Comparison of ENCODE assay signal across 1 cellular context in the genomic region with DNA sequence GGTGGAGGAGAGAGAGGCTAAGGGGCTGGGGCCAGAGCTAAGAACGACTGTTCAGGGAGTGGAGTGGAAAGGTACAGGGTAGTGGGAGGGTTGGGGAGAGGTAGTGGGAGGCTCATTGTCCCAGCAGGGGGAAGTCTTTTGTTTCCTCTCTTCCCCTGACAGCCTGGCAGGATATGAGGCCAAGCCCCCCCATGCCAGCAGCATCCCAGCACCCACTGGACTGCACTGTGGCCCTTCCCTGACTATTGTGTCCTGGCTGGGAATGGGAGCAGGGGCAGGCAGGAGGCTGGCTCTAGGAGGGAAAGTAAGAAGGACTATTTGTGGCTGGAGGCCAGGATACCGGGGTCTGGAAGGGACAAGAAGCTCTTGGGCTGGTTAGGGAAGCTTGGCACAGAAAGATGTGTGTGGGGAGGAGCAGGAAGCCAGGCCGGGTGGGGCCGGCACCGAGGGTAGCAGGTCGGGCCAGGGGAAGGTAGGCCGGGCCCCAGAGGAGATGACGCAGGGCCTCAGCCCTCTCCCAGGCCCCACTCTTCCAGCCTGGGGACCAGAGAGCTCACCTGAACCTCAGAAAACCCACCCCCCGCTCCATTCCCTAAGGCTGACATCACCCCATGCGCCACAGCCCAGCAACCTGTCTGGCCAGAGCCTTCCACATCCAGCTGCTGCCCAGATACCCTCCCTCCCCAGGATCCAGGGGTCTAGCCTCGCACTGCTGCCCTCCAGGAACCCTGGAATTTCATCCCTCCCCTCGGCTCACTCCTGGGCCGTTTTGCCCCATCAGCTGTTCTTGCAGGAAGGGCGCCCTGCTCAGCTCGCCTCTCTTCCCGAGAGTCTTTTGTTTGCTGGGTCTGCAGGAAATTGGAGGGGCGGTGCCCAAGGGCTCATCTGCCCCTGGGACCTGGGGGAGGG.
TF ChIP-seq lines count a peak whose summit lies in the region.

No MANE protein-coding gene starts in this region.

TF ChIP-seq in HepG2, 621 proteins besides CTCF, POLR2A, EP300 and RAD21 (continued from another document and continues in another):
- TF ChIP-seq, protein P1, sequence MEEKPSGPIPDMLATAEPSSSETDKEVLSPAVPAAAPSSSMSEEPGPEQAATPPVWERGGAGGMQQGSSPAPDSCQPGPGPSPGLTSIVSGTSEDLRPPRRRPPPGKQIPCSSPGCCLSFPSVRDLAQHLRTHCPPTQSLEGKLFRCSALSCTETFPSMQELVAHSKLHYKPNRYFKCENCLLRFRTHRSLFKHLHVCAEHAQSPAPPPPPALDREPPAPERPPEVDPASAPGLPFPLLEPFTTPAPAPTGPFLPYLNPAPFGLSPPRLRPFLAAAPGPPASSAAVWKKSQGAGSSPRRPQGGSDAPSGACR (CRISPR knock-in tag; IDR thresholded peaks at IDR 0.05): no peak
- TF ChIP-seq TAF15 (IDR thresholded peaks at IDR 0.05; ENCODE audit: low read depth, low read length, poor library complexity, severe bottlenecking) (no peak), KMT2B (CRISPR knock-in tag; IDR thresholded peaks at IDR 0.05) (no peak), TCF7 (IDR thresholded peaks at IDR 0.05; ENCODE audit: low read depth) (no peak), KAT8 (CRISPR knock-in tag; IDR thresholded peaks at IDR 0.05) (no peak), ZNF331 (CRISPR knock-in tag; IDR thresholded peaks at IDR 0.05) (no peak), SIX1 (CRISPR knock-in tag; IDR thresholded peaks at IDR 0.05; ENCODE audit: borderline replicate concordance) (no peak), MIXL1 (CRISPR knock-in tag; IDR thresholded peaks at IDR 0.05) (no peak), TCF12 (IDR thresholded peaks at IDR 0.05) (no peak), TCF12 (CRISPR knock-in tag; IDR thresholded peaks at IDR 0.05) (no peak), JUN (CRISPR knock-in tag; IDR thresholded peaks at IDR 0.05) (0 out of 2 replicates have a peak, but pooled peaks have one; percentile 55), RELA (CRISPR knock-in tag; IDR thresholded peaks at IDR 0.05) (no peak), NFKB2 (CRISPR knock-in tag; IDR thresholded peaks at IDR 0.05; ENCODE audit: borderline replicate concordance) (no peak), NRL (CRISPR knock-in tag; IDR thresholded peaks at IDR 0.05; ENCODE audit: borderline replicate concordance) (peak; percentile 28; the same call in 1 of the 2 replicates), EHMT2 (IDR thresholded peaks at IDR 0.05; ENCODE audit: borderline replicate concordance, low read depth, low read length) (no peak), CHCHD3 (CRISPR knock-in tag; IDR thresholded peaks at IDR 0.05) (no peak), ATF1 (CRISPR knock-in tag; IDR thresholded peaks at IDR 0.05) (no peak), ZNF557 (CRISPR knock-in tag; IDR thresholded peaks at IDR 0.05) (no peak), NFE2L1 (CRISPR knock-in tag; IDR thresholded peaks at IDR 0.05; ENCODE audit: borderline replicate concordance) (no peak), ZNF713 (CRISPR knock-in tag; IDR thresholded peaks at IDR 0.05) (no peak), ZNF550 (CRISPR knock-in tag; IDR thresholded peaks at IDR 0.05; ENCODE audit: borderline replicate concordance) (no peak), SALL1 (CRISPR knock-in tag; IDR thresholded peaks at IDR 0.05) (no peak), ZNF589 (CRISPR knock-in tag; conservative IDR thresholded peaks at IDR 0.05) (no peak), MED8 (CRISPR knock-in tag; IDR thresholded peaks at IDR 0.05; ENCODE audit: insufficient replicate concordance) (peak; percentile 37), ZBTB7A (CRISPR knock-in tag; IDR thresholded peaks at IDR 0.05) (no peak), ZNF678 (CRISPR knock-in tag; IDR thresholded peaks at IDR 0.05) (no peak), EZH2 (conservative IDR thresholded peaks at IDR 0.05; ENCODE audit: low read depth, low read length) (no peak), IRX3 (CRISPR knock-in tag; IDR thresholded peaks at IDR 0.05; ENCODE audit: borderline replicate concordance, low read depth) (no peak), ZBTB42 (CRISPR knock-in tag; IDR thresholded peaks at IDR 0.05) (no peak), MAFK (conservative IDR thresholded peaks at IDR 0.05 in 1 of 2, IDR thresholded peaks at IDR 0.05 in 1 of 2; ENCODE audit: low read length in 2 of 2) (peak; percentile 67 to 77), DNMT1 (CRISPR knock-in tag; IDR thresholded peaks at IDR 0.05) (no peak), MAFF (IDR thresholded peaks at IDR 0.05; ENCODE audit: low read depth, low read length) (peak; percentile 43), NPAS2 (CRISPR knock-in tag; IDR thresholded peaks at IDR 0.05; ENCODE audit: borderline replicate concordance) (no peak), CAMTA2 (CRISPR knock-in tag; IDR thresholded peaks at IDR 0.05; ENCODE audit: borderline replicate concordance) (no peak), ZNF572 (CRISPR knock-in tag; IDR thresholded peaks at IDR 0.05) (no peak), ZNF775 (CRISPR knock-in tag; IDR thresholded peaks at IDR 0.05; ENCODE audit: borderline replicate concordance) (no peak), RFXAP (CRISPR knock-in tag; IDR thresholded peaks at IDR 0.05; ENCODE audit: borderline replicate concordance) (no peak)
- TF ChIP-seq, protein P2, sequence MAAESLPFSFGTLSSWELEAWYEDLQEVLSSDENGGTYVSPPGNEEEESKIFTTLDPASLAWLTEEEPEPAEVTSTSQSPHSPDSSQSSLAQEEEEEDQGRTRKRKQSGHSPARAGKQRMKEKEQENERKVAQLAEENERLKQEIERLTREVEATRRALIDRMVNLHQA (CRISPR knock-in tag; IDR thresholded peaks at IDR 0.05): no peak
- TF ChIP-seq, protein P3, sequence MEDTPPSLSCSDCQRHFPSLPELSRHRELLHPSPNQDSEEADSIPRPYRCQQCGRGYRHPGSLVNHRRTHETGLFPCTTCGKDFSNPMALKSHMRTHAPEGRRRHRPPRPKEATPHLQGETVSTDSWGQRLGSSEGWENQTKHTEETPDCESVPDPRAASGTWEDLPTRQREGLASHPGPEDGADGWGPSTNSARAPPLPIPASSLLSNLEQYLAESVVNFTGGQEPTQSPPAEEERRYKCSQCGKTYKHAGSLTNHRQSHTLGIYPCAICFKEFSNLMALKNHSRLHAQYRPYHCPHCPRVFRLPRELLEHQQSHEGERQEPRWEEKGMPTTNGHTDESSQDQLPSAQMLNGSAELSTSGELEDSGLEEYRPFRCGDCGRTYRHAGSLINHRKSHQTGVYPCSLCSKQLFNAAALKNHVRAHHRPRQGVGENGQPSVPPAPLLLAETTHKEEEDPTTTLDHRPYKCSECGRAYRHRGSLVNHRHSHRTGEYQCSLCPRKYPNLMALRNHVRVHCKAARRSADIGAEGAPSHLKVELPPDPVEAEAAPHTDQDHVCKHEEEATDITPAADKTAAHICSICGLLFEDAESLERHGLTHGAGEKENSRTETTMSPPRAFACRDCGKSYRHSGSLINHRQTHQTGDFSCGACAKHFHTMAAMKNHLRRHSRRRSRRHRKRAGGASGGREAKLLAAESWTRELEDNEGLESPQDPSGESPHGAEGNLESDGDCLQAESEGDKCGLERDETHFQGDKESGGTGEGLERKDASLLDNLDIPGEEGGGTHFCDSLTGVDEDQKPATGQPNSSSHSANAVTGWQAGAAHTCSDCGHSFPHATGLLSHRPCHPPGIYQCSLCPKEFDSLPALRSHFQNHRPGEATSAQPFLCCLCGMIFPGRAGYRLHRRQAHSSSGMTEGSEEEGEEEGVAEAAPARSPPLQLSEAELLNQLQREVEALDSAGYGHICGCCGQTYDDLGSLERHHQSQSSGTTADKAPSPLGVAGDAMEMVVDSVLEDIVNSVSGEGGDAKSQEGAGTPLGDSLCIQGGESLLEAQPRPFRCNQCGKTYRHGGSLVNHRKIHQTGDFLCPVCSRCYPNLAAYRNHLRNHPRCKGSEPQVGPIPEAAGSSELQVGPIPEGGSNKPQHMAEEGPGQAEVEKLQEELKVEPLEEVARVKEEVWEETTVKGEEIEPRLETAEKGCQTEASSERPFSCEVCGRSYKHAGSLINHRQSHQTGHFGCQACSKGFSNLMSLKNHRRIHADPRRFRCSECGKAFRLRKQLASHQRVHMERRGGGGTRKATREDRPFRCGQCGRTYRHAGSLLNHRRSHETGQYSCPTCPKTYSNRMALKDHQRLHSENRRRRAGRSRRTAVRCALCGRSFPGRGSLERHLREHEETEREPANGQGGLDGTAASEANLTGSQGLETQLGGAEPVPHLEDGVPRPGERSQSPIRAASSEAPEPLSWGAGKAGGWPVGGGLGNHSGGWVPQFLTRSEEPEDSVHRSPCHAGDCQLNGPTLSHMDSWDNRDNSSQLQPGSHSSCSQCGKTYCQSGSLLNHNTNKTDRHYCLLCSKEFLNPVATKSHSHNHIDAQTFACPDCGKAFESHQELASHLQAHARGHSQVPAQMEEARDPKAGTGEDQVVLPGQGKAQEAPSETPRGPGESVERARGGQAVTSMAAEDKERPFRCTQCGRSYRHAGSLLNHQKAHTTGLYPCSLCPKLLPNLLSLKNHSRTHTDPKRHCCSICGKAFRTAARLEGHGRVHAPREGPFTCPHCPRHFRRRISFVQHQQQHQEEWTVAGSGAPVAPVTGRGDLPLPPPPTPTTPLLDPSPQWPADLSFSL (CRISPR knock-in tag; IDR thresholded peaks at IDR 0.05): no peak
- TF ChIP-seq, protein P4, sequence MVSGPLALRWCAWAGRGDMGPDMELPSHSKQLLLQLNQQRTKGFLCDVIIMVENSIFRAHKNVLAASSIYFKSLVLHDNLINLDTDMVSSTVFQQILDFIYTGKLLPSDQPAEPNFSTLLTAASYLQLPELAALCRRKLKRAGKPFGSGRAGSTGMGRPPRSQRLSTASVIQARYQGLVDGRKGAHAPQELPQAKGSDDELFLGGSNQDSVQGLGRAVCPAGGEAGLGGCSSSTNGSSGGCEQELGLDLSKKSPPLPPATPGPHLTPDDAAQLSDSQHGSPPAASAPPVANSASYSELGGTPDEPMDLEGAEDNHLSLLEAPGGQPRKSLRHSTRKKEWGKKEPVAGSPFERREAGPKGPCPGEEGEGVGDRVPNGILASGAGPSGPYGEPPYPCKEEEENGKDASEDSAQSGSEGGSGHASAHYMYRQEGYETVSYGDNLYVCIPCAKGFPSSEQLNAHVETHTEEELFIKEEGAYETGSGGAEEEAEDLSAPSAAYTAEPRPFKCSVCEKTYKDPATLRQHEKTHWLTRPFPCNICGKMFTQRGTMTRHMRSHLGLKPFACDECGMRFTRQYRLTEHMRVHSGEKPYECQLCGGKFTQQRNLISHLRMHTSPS (CRISPR knock-in tag; IDR thresholded peaks at IDR 0.05; ENCODE audit: low read depth): 0 out of 2 replicates have a peak, but pooled peaks have one; percentile 24
- TF ChIP-seq, protein P5, sequence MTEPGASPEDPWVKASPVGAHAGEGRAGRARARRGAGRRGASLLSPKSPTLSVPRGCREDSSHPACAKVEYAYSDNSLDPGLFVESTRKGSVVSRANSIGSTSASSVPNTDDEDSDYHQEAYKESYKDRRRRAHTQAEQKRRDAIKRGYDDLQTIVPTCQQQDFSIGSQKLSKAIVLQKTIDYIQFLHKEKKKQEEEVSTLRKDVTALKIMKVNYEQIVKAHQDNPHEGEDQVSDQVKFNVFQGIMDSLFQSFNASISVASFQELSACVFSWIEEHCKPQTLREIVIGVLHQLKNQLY (CRISPR knock-in tag; IDR thresholded peaks at IDR 0.05): no peak
- TF ChIP-seq, protein P6, sequence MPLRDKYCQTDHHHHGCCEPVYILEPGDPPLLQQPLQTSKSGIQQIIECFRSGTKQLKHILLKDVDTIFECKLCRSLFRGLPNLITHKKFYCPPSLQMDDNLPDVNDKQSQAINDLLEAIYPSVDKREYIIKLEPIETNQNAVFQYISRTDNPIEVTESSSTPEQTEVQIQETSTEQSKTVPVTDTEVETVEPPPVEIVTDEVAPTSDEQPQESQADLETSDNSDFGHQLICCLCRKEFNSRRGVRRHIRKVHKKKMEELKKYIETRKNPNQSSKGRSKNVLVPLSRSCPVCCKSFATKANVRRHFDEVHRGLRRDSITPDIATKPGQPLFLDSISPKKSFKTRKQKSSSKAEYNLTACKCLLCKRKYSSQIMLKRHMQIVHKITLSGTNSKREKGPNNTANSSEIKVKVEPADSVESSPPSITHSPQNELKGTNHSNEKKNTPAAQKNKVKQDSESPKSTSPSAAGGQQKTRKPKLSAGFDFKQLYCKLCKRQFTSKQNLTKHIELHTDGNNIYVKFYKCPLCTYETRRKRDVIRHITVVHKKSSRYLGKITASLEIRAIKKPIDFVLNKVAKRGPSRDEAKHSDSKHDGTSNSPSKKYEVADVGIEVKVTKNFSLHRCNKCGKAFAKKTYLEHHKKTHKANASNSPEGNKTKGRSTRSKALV (CRISPR knock-in tag; IDR thresholded peaks at IDR 0.05): no peak
- TF ChIP-seq, protein P7, sequence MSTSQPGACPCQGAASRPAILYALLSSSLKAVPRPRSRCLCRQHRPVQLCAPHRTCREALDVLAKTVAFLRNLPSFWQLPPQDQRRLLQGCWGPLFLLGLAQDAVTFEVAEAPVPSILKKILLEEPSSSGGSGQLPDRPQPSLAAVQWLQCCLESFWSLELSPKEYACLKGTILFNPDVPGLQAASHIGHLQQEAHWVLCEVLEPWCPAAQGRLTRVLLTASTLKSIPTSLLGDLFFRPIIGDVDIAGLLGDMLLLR (CRISPR knock-in tag; IDR thresholded peaks at IDR 0.05): no peak
- TF ChIP-seq, protein P8, sequence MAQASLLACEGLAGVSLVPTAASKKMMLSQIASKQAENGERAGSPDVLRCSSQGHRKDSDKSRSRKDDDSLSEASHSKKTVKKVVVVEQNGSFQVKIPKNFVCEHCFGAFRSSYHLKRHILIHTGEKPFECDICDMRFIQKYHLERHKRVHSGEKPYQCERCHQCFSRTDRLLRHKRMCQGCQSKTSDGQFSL (CRISPR knock-in tag; IDR thresholded peaks at IDR 0.05): peak; percentile 65; the same call in 1 of the 2 replicates
- TF ChIP-seq, protein P9, sequence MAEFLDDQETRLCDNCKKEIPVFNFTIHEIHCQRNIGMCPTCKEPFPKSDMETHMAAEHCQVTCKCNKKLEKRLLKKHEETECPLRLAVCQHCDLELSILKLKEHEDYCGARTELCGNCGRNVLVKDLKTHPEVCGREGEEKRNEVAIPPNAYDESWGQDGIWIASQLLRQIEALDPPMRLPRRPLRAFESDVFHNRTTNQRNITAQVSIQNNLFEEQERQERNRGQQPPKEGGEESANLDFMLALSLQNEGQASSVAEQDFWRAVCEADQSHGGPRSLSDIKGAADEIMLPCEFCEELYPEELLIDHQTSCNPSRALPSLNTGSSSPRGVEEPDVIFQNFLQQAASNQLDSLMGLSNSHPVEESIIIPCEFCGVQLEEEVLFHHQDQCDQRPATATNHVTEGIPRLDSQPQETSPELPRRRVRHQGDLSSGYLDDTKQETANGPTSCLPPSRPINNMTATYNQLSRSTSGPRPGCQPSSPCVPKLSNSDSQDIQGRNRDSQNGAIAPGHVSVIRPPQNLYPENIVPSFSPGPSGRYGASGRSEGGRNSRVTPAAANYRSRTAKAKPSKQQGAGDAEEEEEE (CRISPR knock-in tag; IDR thresholded peaks at IDR 0.05; ENCODE audit: borderline replicate concordance): no peak
- TF ChIP-seq, protein P10, sequence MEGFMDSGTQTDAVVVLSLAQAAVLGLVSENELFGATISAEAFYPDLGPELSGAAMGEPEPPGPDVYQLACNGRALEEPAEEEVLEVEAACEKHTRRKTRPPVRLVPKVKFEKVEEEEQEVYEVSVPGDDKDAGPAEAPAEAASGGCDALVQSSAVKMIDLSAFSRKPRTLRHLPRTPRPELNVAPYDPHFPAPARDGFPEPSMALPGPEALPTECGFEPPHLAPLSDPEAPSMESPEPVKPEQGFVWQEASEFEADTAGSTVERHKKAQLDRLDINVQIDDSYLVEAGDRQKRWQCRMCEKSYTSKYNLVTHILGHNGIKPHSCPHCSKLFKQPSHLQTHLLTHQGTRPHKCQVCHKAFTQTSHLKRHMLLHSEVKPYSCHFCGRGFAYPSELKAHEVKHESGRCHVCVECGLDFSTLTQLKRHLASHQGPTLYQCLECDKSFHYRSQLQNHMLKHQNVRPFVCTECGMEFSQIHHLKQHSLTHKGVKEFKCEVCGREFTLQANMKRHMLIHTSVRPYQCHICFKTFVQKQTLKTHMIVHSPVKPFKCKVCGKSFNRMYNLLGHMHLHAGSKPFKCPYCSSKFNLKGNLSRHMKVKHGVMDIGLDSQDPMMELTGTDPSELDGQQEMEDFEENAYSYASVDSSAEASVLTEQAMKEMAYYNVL (CRISPR knock-in tag; IDR thresholded peaks at IDR 0.05; ENCODE audit: borderline replicate concordance): no peak
